10 cellular contexts compared by ENCODE assay signal in genomic region chr10:625751-626711, GRCh38.
DNase-seq lines count a peak whose midpoint lies in the region; ATAC-seq, FAIRE-seq and TF ChIP-seq lines count a peak whose summit lies in the region.
"Had no signal": no experiment of that assay in that cellular context is flagged by ENCODE, and none has a peak within 500 bp of the region (broad histone marks: within the 10 kb centered on the region; RNA-seq: fewer than 3 reads in every experiment).

No MANE protein-coding gene starts in this region.

- H3K9me3 Mint-ChIP-seq in WTC11: no peaks in the 10 kb centered on the region
- no peaks in the 10 kb centered on the region for H3K9me3 Mint-ChIP-seq in stimulated activated memory B cell treated with anti-CD40 and anti-IgM and Interleukin-4, amounts not matched to agents 10 μg/mL and 1 μg/mL and 100 μg/mL, for 72 hours

- H3K36me3 Mint-ChIP-seq in WTC11: no peaks in the 10 kb centered on the region
- no peaks in the 10 kb centered on the region for H3K36me3 Mint-ChIP-seq in stimulated activated memory B cell treated with anti-CD40 and anti-IgM and Interleukin-4, amounts not matched to agents 10 μg/mL and 1 μg/mL and 100 μg/mL, for 72 hours

- H3K36me3 ChIP-seq in kidney (ENCODE audit: control insufficient read depth in 1 of 2, insufficient read depth in 2 of 2, low read length in 2 of 2) (no peaks in the 10 kb centered on the region), rectal smooth muscle tissue (ENCODE audit: control insufficient read depth, insufficient read depth, low read length) (no peaks in the 10 kb centered on the region)

- H3K27ac ChIP-seq in AG04450 (ENCODE audit: low read depth, low read length): peak overlapping the region; percentile 94
- H3K27ac ChIP-seq in kidney (ENCODE audit: low read depth in 2 of 2, low read length in 2 of 2): peak overlapping the region; percentile 88 to 91
- peak overlapping the region; percentile 90 for H3K27ac ChIP-seq in rectal smooth muscle tissue (ENCODE audit: low read depth, low read length)

- FAIRE-seq in kidney (lab: Jason Lieb, UNC): no peak

- no peak for TF ChIP-seq CTCF in AG04450 (IDR thresholded peaks at IDR 0.05; ENCODE audit: low read depth, low read length)
- no peak for TF ChIP-seq CTCF in WTC11 (IDR thresholded peaks at IDR 0.05)
- no peak for TF ChIP-seq CTCF in kidney (IDR thresholded peaks at IDR 0.05; ENCODE audit: borderline replicate concordance, extremely low read depth, insufficient read depth)

- H3K9ac ChIP-seq in kidney (ENCODE audit: low read length in 2 of 2) (peak overlapping the region in 1 of 2 donors; percentile 65), rectal smooth muscle tissue (ENCODE audit: low read length) (no peak overlapping the region)

- H3K4me3 ChIP-seq in AG04450 (ENCODE audit: low read depth, low read length) (no peak overlapping the region), kidney (ENCODE audit: low read length in 2 of 2) (no peak overlapping the region), rectal smooth muscle tissue (ENCODE audit: low read length) (no peak overlapping the region)

- intact Hi-C loops in kidney (cut with DNase I): no loop called here

- H3K4me1 Mint-ChIP-seq in WTC11: peaks cover 43% of the 10 kb centered on the region
- peaks cover 5% of the 10 kb centered on the region for H3K4me1 Mint-ChIP-seq in stimulated activated memory B cell treated with anti-CD40 and anti-IgM and Interleukin-4, amounts not matched to agents 10 μg/mL and 1 μg/mL and 100 μg/mL, for 72 hours

- H3K27me3 ChIP-seq in AG04450 (ENCODE audit: control insufficient read depth, insufficient read depth, low read length) (no peaks in the 10 kb centered on the region), rectal smooth muscle tissue (ENCODE audit: control insufficient read depth, insufficient read depth, low read length) (no peaks in the 10 kb centered on the region)

- H3K4me1 ChIP-seq in kidney (ENCODE audit: control insufficient read depth in 1 of 2, insufficient read depth in 1 of 2, low read depth in 1 of 2, low read length in 2 of 2): peaks cover 25 to 28% of the 10 kb centered on the region in 2 donors
- peaks cover 34% of the 10 kb centered on the region for H3K4me1 ChIP-seq in rectal smooth muscle tissue (ENCODE audit: control insufficient read depth, insufficient read depth, low read length)

- POLR2A ChIA-PET in AG04450 (lab: Yijun Ruan, JAX) (interaction anchor here (1.0 to 1.1 kb wide), 2 partner anchors 33 to 54 kb away, joined by 3 read pairs; no protein-coding TSS in a partner anchor), WTC11 (lab: Charles Lee) (no interaction called here)

- CTCF ChIA-PET in AG04450 (lab: Charles Lee) (interaction anchor here (0.7 kb wide), 1 partner anchor 20 kb away, joined by 3 read pairs; no protein-coding TSS in a partner anchor), WTC11 (lab: Charles Lee) (interaction anchor here (1.1 to 1.9 kb wide), 4 partner anchors 19 to 164 kb away, joined by 3 to 9 read pairs (median 4); no protein-coding TSS in a partner anchor)

- H3K27me3 Mint-ChIP-seq in WTC11 (ENCODE audit: low read depth): no peaks in the 10 kb centered on the region
- peaks cover 95% of the 10 kb centered on the region for H3K27me3 Mint-ChIP-seq in stimulated activated memory B cell treated with anti-CD40 and anti-IgM and Interleukin-4, amounts not matched to agents 10 μg/mL and 1 μg/mL and 100 μg/mL, for 72 hours

- DNase-seq in AG04450 (ENCODE audit: low read depth, low spot score) (no peak), WTC11 (ENCODE audit: low spot score) (no peak), kidney (peak; percentile 73), NCI-H2107 (lab: John Stamatoyannopoulos, UW) (no peak)
- DNase-seq in activated CD4-positive, alpha-beta T cell treated with anti-CD3 and anti-CD28 coated beads, Interleukin-2, amount 50 U/mL, for 4 hours: no peak
- DNase-seq: T-helper 9 cell had no signal

- no peak overlapping the region for H3K4me3 Mint-ChIP-seq in WTC11
- H3K4me3 Mint-ChIP-seq in stimulated activated memory B cell treated with anti-CD40 and anti-IgM and Interleukin-4, amounts not matched to agents 10 μg/mL and 1 μg/mL and 100 μg/mL, for 72 hours: no peak overlapping the region
- H3K4me3 Mint-ChIP-seq: B cell had no signal

- ATAC-seq in WTC11 (no peak), GM21717 (IDR thresholded peaks at IDR 0.05; ENCODE audit: unreplicated experiment) (no peak)
- no peak for ATAC-seq in stimulated activated memory B cell treated with anti-CD40 and anti-IgM and Interleukin-4, amounts not matched to agents 10 μg/mL and 1 μg/mL and 100 μg/mL, for 72 hours

- peak overlapping the region; percentile 25; the same call in 1 of the 2 replicates for H3K27ac Mint-ChIP-seq in WTC11
- H3K27ac Mint-ChIP-seq in stimulated activated memory B cell treated with anti-CD40 and anti-IgM and Interleukin-4, amounts not matched to agents 10 μg/mL and 1 μg/mL and 100 μg/mL, for 72 hours: no peak overlapping the region
- H3K27ac Mint-ChIP-seq: B cell had no signal

- peaks cover 13% of the 10 kb centered on the region; the same call in 1 of the 2 replicates for H3K9me3 ChIP-seq in AG04450 (ENCODE audit: control insufficient read depth, insufficient read depth, low read length)
- no peaks in the 10 kb centered on the region for H3K9me3 ChIP-seq in kidney (ENCODE audit: control insufficient read depth in 1 of 2, low read length in 2 of 2)

TF ChIP-seq in WTC11, 78 proteins besides CTCF, POLR2A, EP300 and RAD21:
- TF ChIP-seq USF2 (CRISPR knock-in tag; IDR thresholded peaks at IDR 0.05): peak; percentile 57; the same call in 1 of the 2 replicates
- TF ChIP-seq USF1 (CRISPR knock-in tag; IDR thresholded peaks at IDR 0.05): 0 out of 2 replicates have a peak, but pooled peaks have one; percentile 22
- TF ChIP-seq JAZF1 (CRISPR knock-in tag; IDR thresholded peaks at IDR 0.05): no peak
- TF ChIP-seq ETV6 (CRISPR knock-in tag; IDR thresholded peaks at IDR 0.05): no peak
